In genomic region chr6:144528605-144529425, GRCh38 we compare ENCODE assay signal across 13 cellular contexts.
DNase-seq lines count a peak whose midpoint lies in the region; ATAC-seq and TF ChIP-seq lines count a peak whose summit lies in the region.
"Had no signal": no experiment of that assay in that cellular context is flagged by ENCODE, and none has a peak within 500 bp of the region (broad histone marks: within the 10 kb centered on the region; RNA-seq: fewer than 3 reads in every experiment).

No MANE protein-coding gene starts in this region.

- no peak overlapping the region for H3K4me3 ChIP-seq in astrocyte of the cerebellum (ENCODE audit: low read depth, low read length)
- H3K4me3 ChIP-seq in kidney epithelial cell (ENCODE audit: low read depth, low read length), result no peak overlapping the region
- H3K4me3 ChIP-seq: Peyer's patch had no signal

- ATAC-seq in GM21723 (IDR thresholded peaks at IDR 0.05; ENCODE audit: unreplicated experiment), result no peak
- ATAC-seq: activated CD4-positive, alpha-beta T cell treated with anti-CD3 and anti-CD28 coated beads for 36 hours had no signal

- no peaks in the 10 kb centered on the region for H3K27me3 ChIP-seq in kidney epithelial cell (ENCODE audit: control insufficient read depth, insufficient read depth, low read length)
- H3K27me3 ChIP-seq: Peyer's patch had no signal

- TF ChIP-seq RAD21 in Ishikawa (IDR thresholded peaks at IDR 0.05; ENCODE audit: low read depth), result no peak

- peak; percentile 78 for DNase-seq in Daoy (ENCODE audit: low read depth)
- peak; percentile 16 for DNase-seq in astrocyte of the cerebellum (ENCODE audit: low read depth)
- peak; percentile 70 for DNase-seq in kidney epithelial cell (ENCODE audit: low read depth)
- no peak for DNase-seq in activated CD8-positive, alpha-beta memory T cell treated with anti-CD3 and anti-CD28 coated beads for 24 hours
- DNase-seq in DMS79 treated with DMSO at 0.1 percent for 48 hours (lab: John Stamatoyannopoulos, UW), result no peak
- no peak for DNase-seq in NCI-H526 treated with DMSO at 0.1 percent for 48 hours (lab: John Stamatoyannopoulos, UW)
- DNase-seq: activated CD4-positive, alpha-beta T cell treated with anti-CD3 and anti-CD28 coated beads for 36 hours; DMS 273 treated with DMSO at 0.1 percent for 48 hours; Kasumi-1; Peyer's patch; stimulated activated CD4-positive, alpha-beta T cell treated with anti-CD3 and anti-CD28 coated beads, Interleukin-15, amount 100 ng/mL, for 24 hours had no signal

- TF ChIP-seq CTCF in astrocyte of the cerebellum (IDR thresholded peaks at IDR 0.05; ENCODE audit: low read depth, low read length, missing control alignments) (no peak), kidney epithelial cell (IDR thresholded peaks at IDR 0.05; ENCODE audit: insufficient read depth, low read length, poor library complexity, severe bottlenecking) (no peak)

- in situ Hi-C loops in astrocyte of the cerebellum (cut with HindIII; ENCODE audit: low sequenced_read_pairs), result no loop called here

- H3K36me3 ChIP-seq in kidney epithelial cell (ENCODE audit: control insufficient read depth, insufficient read depth, low read length), result no peaks in the 10 kb centered on the region

- peak; percentile 33; the same call in 1 of the 2 replicates for TF ChIP-seq EP300 in Ishikawa (IDR thresholded peaks at IDR 0.05; ENCODE audit: borderline replicate concordance)

TF ChIP-seq in Ishikawa, 13 proteins besides CTCF, POLR2A, EP300 and RAD21:
- TF ChIP-seq FOXM1 (IDR thresholded peaks at IDR 0.05; ENCODE audit: borderline replicate concordance, low read depth) (no peak), EGR1 (IDR thresholded peaks at IDR 0.05) (no peak), REST (IDR thresholded peaks at IDR 0.05; ENCODE audit: low read depth) (no peak), CEBPB (IDR thresholded peaks at IDR 0.05) (no peak), MAX (IDR thresholded peaks at IDR 0.05) (no peak), USF1 (IDR thresholded peaks at IDR 0.05) (no peak), NFIC (IDR thresholded peaks at IDR 0.05) (peak; percentile 83), YY1 (IDR thresholded peaks at IDR 0.05; ENCODE audit: low read depth) (0 out of 2 replicates have a peak, but pooled peaks have one; percentile 69), ZBTB7A (IDR thresholded peaks at IDR 0.05; ENCODE audit: low read depth) (no peak), TEAD4 (IDR thresholded peaks at IDR 0.05) (0 out of 2 replicates have a peak, but pooled peaks have one; percentile 18), TAF1 (IDR thresholded peaks at IDR 0.05; ENCODE audit: low read depth) (no peak), TCF12 (IDR thresholded peaks at IDR 0.05; ENCODE audit: low read depth) (peak; percentile 20; the same call in 1 of the 2 replicates), CREB1 (IDR thresholded peaks at IDR 0.05; ENCODE audit: low read depth) (no peak)
TF ChIP-seq in Ishikawa: peak in this region for 4.

Comparison
In these comparisons a context has a peak if more than half of its experiments do, and no peak if none do; other contexts are left out.
1. DNase-seq: peak in Daoy (single experiment), astrocyte of the cerebellum (single experiment) and kidney epithelial cell (single experiment); none in activated CD8-positive, alpha-beta memory T cell treated with anti-CD3 and anti-CD28 coated beads for 24 hours (single experiment), DMS79 treated with DMSO at 0.1 percent for 48 hours (single experiment) and NCI-H526 treated with DMSO at 0.1 percent for 48 hours (single experiment).